ENCODE assay signal across 8 cellular contexts in the genomic region with DNA sequence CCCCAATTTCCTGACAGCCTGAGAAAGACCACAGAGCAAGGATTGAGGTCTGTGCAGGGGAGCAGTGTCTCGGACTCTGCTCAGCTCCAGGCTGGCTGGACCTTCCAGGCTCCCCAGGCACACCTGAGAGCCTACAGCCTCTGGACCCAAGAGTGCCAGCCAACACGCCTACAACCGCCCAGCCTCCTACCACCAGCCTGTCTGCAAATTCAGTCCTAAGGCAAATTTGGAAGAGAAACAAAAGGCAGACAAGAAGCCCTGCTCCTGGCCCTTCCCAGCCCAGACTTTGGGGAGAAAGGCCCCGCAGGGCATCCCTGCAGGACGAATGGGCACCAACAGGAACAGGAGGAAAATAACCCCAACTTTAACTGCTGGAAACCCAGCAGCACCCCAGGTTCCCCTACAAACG. TPM values are rescaled to one million over a fixed set of nuclear protein-coding genes. Genes with fewer than 3 reads are reported as not detected.
A peak's percentile ranks its signal among the peaks of the same experiment; 100 is the strongest.
DNase-seq lines count a peak whose midpoint lies in the region; ATAC-seq and TF ChIP-seq lines count a peak whose summit lies in the region.

No MANE protein-coding gene starts in this region.

- peaks cover 14% of the 10 kb centered on the region for H3K36me3 ChIP-seq in OCI-LY3 (replicated peaks; ENCODE audit: low read depth, low read length)

- H3K27ac Mint-ChIP-seq in CD14-positive monocyte (peak overlapping the region in 1 of 7 donors; percentile 53), endothelial cell (ENCODE audit: unreplicated experiment) (no peak overlapping the region), natural killer cell (peak overlapping the region in 1 of 2 donors; percentile 78)

- peaks cover 12% of the 10 kb centered on the region for H3K4me1 ChIP-seq in OCI-LY3 (ENCODE audit: low read length)

- H3K27me3 ChIP-seq in OCI-LY3 (ENCODE audit: low read depth, low read length) = peaks cover 4% of the 10 kb centered on the region; the same call in 1 of the 2 replicates

- DNase-seq in CD14-positive monocyte (ENCODE audit: low spot score) (no peak), endothelial cell (ENCODE audit: low spot score) (peak; percentile 3), natural killer cell (no peak), NK-92 (lab: John Stamatoyannopoulos, UW; ENCODE audit: unreplicated experiment) (no peak), RKO (ENCODE audit: low spot score) (no peak)

- H3K9me3 Mint-ChIP-seq in CD14-positive monocyte (peaks cover 0 to 2% (median 0%) of the 10 kb centered on the region in 7 donors), endothelial cell (ENCODE audit: unreplicated experiment) (no peaks in the 10 kb centered on the region), natural killer cell (no peaks in the 10 kb centered on the region)

- no peak for TF ChIP-seq CTCF in CD14-positive monocyte (IDR thresholded peaks at IDR 0.05)
- no peak for TF ChIP-seq CTCF in OCI-LY3 (IDR thresholded peaks at IDR 0.05; ENCODE audit: low read depth, low read length)
- no peak for TF ChIP-seq CTCF in endothelial cell (IDR thresholded peaks at IDR 0.05; ENCODE audit: unreplicated experiment)
- TF ChIP-seq CTCF in natural killer cell (IDR thresholded peaks at IDR 0.05) = no peak

- peak overlapping the region; percentile 87 to 94 for H3K4me3 Mint-ChIP-seq in CD14-positive monocyte
- H3K4me3 Mint-ChIP-seq in endothelial cell (ENCODE audit: unreplicated experiment) = peak overlapping the region; percentile 89
- peak overlapping the region; percentile 95 for H3K4me3 Mint-ChIP-seq in natural killer cell

- H3K27me3 Mint-ChIP-seq in CD14-positive monocyte (ENCODE audit: low read depth in 3 of 3) (peaks cover 7 to 37% (median 13%) of the 10 kb centered on the region in 3 donors), endothelial cell (ENCODE audit: unreplicated experiment) (peaks cover 23% of the 10 kb centered on the region), natural killer cell (ENCODE audit: low read depth in 2 of 2) (peaks cover 0 to 3% of the 10 kb centered on the region in 2 donors)

- peaks cover 16 to 23% of the 10 kb centered on the region in 2 donors for H3K36me3 Mint-ChIP-seq in CD14-positive monocyte
- H3K36me3 Mint-ChIP-seq in endothelial cell (ENCODE audit: low read depth, unreplicated experiment) = peaks cover 12% of the 10 kb centered on the region
- no peaks in the 10 kb centered on the region for H3K36me3 Mint-ChIP-seq in natural killer cell

- H4K20me1 ChIP-seq in OCI-LY3 (ENCODE audit: insufficient read depth, low read length) = peaks cover 64% of the 10 kb centered on the region

- intact Hi-C loops in CD14-positive monocyte (cut with micrococcal nuclease) (loop anchor here in 1 of 2 donors (10.0 kb wide), 3 partner anchors 142 to 438 kb away; no protein-coding TSS in a partner anchor), natural killer cell (cut with micrococcal nuclease) (loop anchor here (5.0 kb wide), 1 partner anchor 44 kb away; no protein-coding TSS in a partner anchor)

- no peak overlapping the region for H3K27ac ChIP-seq in OCI-LY3 (ENCODE audit: low read length)

- H3K9me3 ChIP-seq in OCI-LY3 (ENCODE audit: insufficient read depth, low read length) = no peaks in the 10 kb centered on the region

- peak overlapping the region; percentile 6; the same call in 1 of the 2 replicates for H3K9ac ChIP-seq in OCI-LY3 (ENCODE audit: low read length)

- H2AFZ ChIP-seq in OCI-LY3 (ENCODE audit: low read depth, low read length) = no peak overlapping the region

- H3K4me3 ChIP-seq in OCI-LY3 (ENCODE audit: low read length) = peak overlapping the region; percentile 98

- H3K79me2 ChIP-seq in OCI-LY3 (ENCODE audit: low read length) = peaks cover 60% of the 10 kb centered on the region

- ATAC-seq in natural killer cell (no peak), GM19035 (IDR thresholded peaks at IDR 0.05; ENCODE audit: unreplicated experiment) (no peak), GM18870 (IDR thresholded peaks at IDR 0.05; ENCODE audit: unreplicated experiment) (no peak)

- H3K4me2 ChIP-seq in OCI-LY3 (ENCODE audit: low read length) = peak overlapping the region; percentile 99

- H3K4me1 Mint-ChIP-seq in CD14-positive monocyte (peaks cover 52% of the 10 kb centered on the region), endothelial cell (ENCODE audit: unreplicated experiment) (peaks cover 12% of the 10 kb centered on the region), natural killer cell (peaks cover 50 to 62% of the 10 kb centered on the region in 2 donors)

RNA-seq across cellular contexts. Expression of gene HS6ST1, which starts 1.9 kb away (rescaled TPM):
- 1 to 10 TPM; 2.9 to 4.0 TPM for polyA plus RNA-seq in CD14-positive monocyte
- total RNA-seq in endothelial cell (ENCODE audit: unreplicated experiment) (23.3 TPM), natural killer cell (10 to 100 TPM; 18.9 to 35.9 (median 28.8) TPM)
